ENCODE assay signal across 6 cellular contexts in genomic region chr21:6040095-6040494, GRCh38.
DNase-seq lines count a peak whose midpoint lies in the region; ATAC-seq, FAIRE-seq and TF ChIP-seq lines count a peak whose summit lies in the region.
"Not testable (repeated sequence)": the region's sequence is repeated elsewhere in the genome, so short reads cannot be mapped to it uniquely, and the experiment has no call there.

No MANE protein-coding gene starts in this region.

- not testable (repeated sequence) for TF ChIP-seq EP300 in A549 (IDR thresholded peaks at IDR 0.05)

- not testable (repeated sequence) for TF ChIP-seq POLR2A in A549 (IDR thresholded peaks at IDR 0.05; ENCODE audit: low read length)

- H3K9me3 ChIP-seq in A549; Panc1 (ENCODE audit: control insufficient read depth, insufficient read depth, low read depth, low read length); heart right ventricle; left lung: not testable (repeated sequence)

- not testable (repeated sequence) for FAIRE-seq in A549 (lab: Jason Lieb, UNC)

- not testable (repeated sequence) for H3K36me3 ChIP-seq in Panc1 (ENCODE audit: control insufficient read depth, insufficient read depth, low read length); heart right ventricle; left lung

- not testable (repeated sequence) for TF ChIP-seq RAD21 in A549 (conservative IDR thresholded peaks at IDR 0.05 in 1 of 2, IDR thresholded peaks at IDR 0.05 in 1 of 2)

- DNase-seq in A549 (ENCODE audit: low read depth in 1 of 2, low spot score in 1 of 2); Panc1 (ENCODE audit: low read depth, low spot score); foreskin keratinocyte; heart right ventricle; left lung; sciatic nerve (ENCODE audit: low spot score): not testable (repeated sequence)

- H3K4me2 ChIP-seq in A549: not testable (repeated sequence)

- in situ Hi-C loops in Panc1 (cut with HindIII; ENCODE audit: low pct_unique_long_range_greater_than_20kb, low sequenced_read_pairs): not testable (repeated sequence)

- not testable (repeated sequence) for TF ChIP-seq CTCF in A549 (IDR thresholded peaks at IDR 0.05); Panc1 (IDR thresholded peaks at IDR 0.05); foreskin keratinocyte (conservative IDR thresholded peaks at IDR 0.05); heart right ventricle (IDR thresholded peaks at IDR 0.05); left lung (IDR thresholded peaks at IDR 0.05)

- H3K4me1 ChIP-seq in A549; Panc1 (ENCODE audit: control insufficient read depth, insufficient read depth, low read length); foreskin keratinocyte; heart right ventricle; left lung: not testable (repeated sequence)

- H3K27me3 ChIP-seq in Panc1 (ENCODE audit: control insufficient read depth, insufficient read depth, low read length); foreskin keratinocyte; heart right ventricle; left lung: not testable (repeated sequence)

- CTCF ChIA-PET in A549 (lab: Yijun Ruan, JAX); Panc1 (lab: Charles Lee): not testable (repeated sequence)

- WGBS in A549 (ENCODE audit: missing lambda C conversion rate): no CpG with 5 or more reads among the region's 7 CpGs
- no CpG with 5 or more reads among the region's 7 CpGs for WGBS in heart right ventricle, 2 donors

- POLR2A ChIA-PET in A549 (lab: Yijun Ruan, JAX); Panc1 (lab: Charles Lee): not testable (repeated sequence)

- intact Hi-C loops in Panc1 (cut with micrococcal nuclease; ENCODE audit: unreplicated experiment); heart right ventricle (cut with DNase I); left lung (cut with DNase I); sciatic nerve (cut with DNase I): not testable (repeated sequence)

- BruUV-seq in Panc1 (replicated peaks; lab: Mats Ljungman, UMichigan): not testable (repeated sequence)

- H3K27ac ChIP-seq in A549; Panc1 (ENCODE audit: low read length); foreskin keratinocyte; heart right ventricle; left lung: not testable (repeated sequence)

- H3K4me3 ChIP-seq in A549; Panc1 (ENCODE audit: low read depth in 2 of 2, low read length in 2 of 2); heart right ventricle; left lung: not testable (repeated sequence)

- ATAC-seq in A549: peak; percentile 16 to 18; a peak in 3 of 6 replicates
- ATAC-seq in Panc1: peak; percentile 80
- ATAC-seq in foreskin keratinocyte: peak; percentile 70
- ATAC-seq in heart right ventricle: peak; percentile 8 to 46 (median 30)
- ATAC-seq in left lung: peak; percentile 9
- ATAC-seq in sciatic nerve: peak; percentile 57

Comparison
In these comparisons a context has a peak if more than half of its experiments do, and no peak if none do; other contexts are left out.
1. ATAC-seq: peak in every context shown above with its lines; median percentile 80 in Panc1; 70 in foreskin keratinocyte; 57 in sciatic nerve; 30 in heart right ventricle; 17 in A549; 9 in left lung.